In the genomic region with DNA sequence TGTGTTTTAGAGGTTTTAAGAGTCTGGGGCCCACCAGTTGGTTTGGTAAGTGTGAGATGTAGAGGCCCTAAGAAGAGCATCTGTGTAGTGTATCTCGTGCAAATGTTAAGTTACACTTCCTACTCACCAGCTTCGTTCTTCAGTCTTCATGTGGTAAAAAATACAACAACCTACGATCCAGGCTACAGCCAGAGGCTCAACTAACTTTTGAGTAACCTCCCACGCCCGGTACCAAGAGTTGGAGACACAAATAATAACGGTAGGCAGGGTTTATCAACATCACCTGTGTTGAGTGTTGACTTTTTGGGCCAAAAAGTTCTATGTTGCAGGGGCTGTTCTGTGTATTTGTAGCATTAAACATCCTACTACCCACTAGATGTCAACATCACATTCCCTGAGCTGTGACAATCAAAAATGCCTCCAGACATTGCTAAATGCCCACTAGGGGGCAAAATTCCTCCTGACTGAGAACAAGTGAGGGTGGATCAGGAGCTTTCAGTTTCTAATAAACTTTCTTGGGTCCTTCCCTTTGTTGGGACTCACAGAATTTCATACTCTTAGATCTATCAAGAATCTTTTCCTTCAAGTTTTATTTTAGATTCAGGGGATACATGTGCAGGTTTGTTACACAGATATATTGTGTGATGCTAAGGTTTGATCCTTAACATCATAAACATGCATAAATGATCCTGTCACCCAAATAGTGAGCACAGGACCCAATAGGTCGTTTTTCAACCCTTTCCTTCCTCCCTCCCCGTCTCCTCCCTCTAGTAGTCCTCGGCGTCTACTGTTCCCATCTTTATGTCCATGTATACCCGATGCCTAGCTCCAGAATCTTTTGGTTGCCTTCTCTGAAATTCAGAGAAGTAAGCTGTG, we compare ENCODE assay signal across 8 cellular contexts.
A peak's percentile ranks its signal among the peaks of the same experiment; 100 is the strongest.
DNase-seq lines count a peak whose midpoint lies in the region; ATAC-seq lines count a peak whose summit lies in the region.

No MANE protein-coding gene starts in this region.

- peak; percentile 89 for ATAC-seq in GM21423 (IDR thresholded peaks at IDR 0.05; ENCODE audit: unreplicated experiment)
- peak; percentile 97 for ATAC-seq in Right ventricle myocardium superior (ENCODE audit: poor library complexity)

- no peaks in the 10 kb centered on the region for H3K9me3 Mint-ChIP-seq in activated naive CD4-positive, alpha-beta T cell treated with anti-CD3 and anti-CD28 coated beads, Interleukin-2, amount 50 U/mL, for 24 hours

- intact Hi-C loops in Right ventricle myocardium superior (cut with DNase I): loop anchor here (2.0 kb wide), 1 partner anchor 96 kb away; a partner anchor contains a TSS

- no peak overlapping the region for H3K27ac Mint-ChIP-seq in activated naive CD4-positive, alpha-beta T cell treated with anti-CD3 and anti-CD28 coated beads, Interleukin-2, amount 50 U/mL, for 24 hours

- DNase-seq in EL (peak; percentile 67), HS-5 (ENCODE audit: low read depth) (peak; percentile 37), RPMI8226 (peak; percentile 85), Right ventricle myocardium superior (no peak), putamen (ENCODE audit: low spot score) (peak; percentile 71), NCI-H128 (lab: John Stamatoyannopoulos, UW; ENCODE audit: unreplicated experiment) (no peak)

- peak overlapping the region; percentile 71 for H3K4me3 Mint-ChIP-seq in activated naive CD4-positive, alpha-beta T cell treated with anti-CD3 and anti-CD28 coated beads, Interleukin-2, amount 50 U/mL, for 24 hours

- H3K36me3 Mint-ChIP-seq in activated naive CD4-positive, alpha-beta T cell treated with anti-CD3 and anti-CD28 coated beads, Interleukin-2, amount 50 U/mL, for 24 hours: no peaks in the 10 kb centered on the region

- peaks cover 17% of the 10 kb centered on the region for H3K4me1 Mint-ChIP-seq in activated naive CD4-positive, alpha-beta T cell treated with anti-CD3 and anti-CD28 coated beads, Interleukin-2, amount 50 U/mL, for 24 hours

- H3K27me3 Mint-ChIP-seq in activated naive CD4-positive, alpha-beta T cell treated with anti-CD3 and anti-CD28 coated beads, Interleukin-2, amount 50 U/mL, for 24 hours: no peaks in the 10 kb centered on the region

Comparison
In these comparisons a context has a peak if more than half of its experiments do, and no peak if none do; other contexts are left out.
1. DNase-seq: peak in EL (single experiment), HS-5 (single experiment), RPMI8226 (single experiment) and putamen (single experiment); none in Right ventricle myocardium superior (single experiment) and NCI-H128 (single experiment).